29 cellular contexts compared by ENCODE assay signal in genomic region chr9:109582386-109582785, GRCh38.
"Had no signal": no experiment of that assay in that cellular context is flagged by ENCODE, and none has a peak within 500 bp of the region (broad histone marks: within the 10 kb centered on the region; RNA-seq: fewer than 3 reads in every experiment).

No MANE protein-coding gene starts in this region.

- FAIRE-seq: colon, endometrium, endothelial cell of umbilical vein, frontal cortex had no signal

- H3K4me3 ChIP-seq: colonic mucosa, coronary artery, dorsolateral prefrontal cortex, esophagus muscularis mucosa, esophagus squamous epithelium, gastrocnemius medialis, gastroesophageal sphincter, heart left ventricle, heart right ventricle, hepatocyte had no signal

- H3K9me3 ChIP-seq: colonic mucosa, esophagus squamous epithelium, gastrocnemius medialis had no signal

- H3K27me3 ChIP-seq: colonic mucosa, esophagus muscularis mucosa, esophagus squamous epithelium, gastrocnemius medialis, gastroesophageal sphincter, heart left ventricle, heart right ventricle, hepatocyte had no signal

- H3K4me1 ChIP-seq: colonic mucosa, esophagus muscularis mucosa, esophagus squamous epithelium, foreskin keratinocyte, gastrocnemius medialis, gastroesophageal sphincter had no signal

- ATAC-seq: effector memory CD8-positive, alpha-beta T cell; esophagus mucosa; foreskin keratinocyte; gastrocnemius medialis; gastroesophageal sphincter; heart left ventricle; heart right ventricle had no signal

- H3K9me3 Mint-ChIP-seq: dendritic cell treated with granulocyte-macrophage colony-stimulating factor and Interleukin-4, amounts not matched to agents 40 ng/mL and 50 ng/mL, for 4 days; endodermal cell had no signal

- H3K4me3 Mint-ChIP-seq: dendritic cell treated with granulocyte-macrophage colony-stimulating factor and Interleukin-4, amounts not matched to agents 40 ng/mL and 50 ng/mL, for 4 days; effector memory CD8-positive, alpha-beta T cell; endodermal cell had no signal

- H3K79me2 ChIP-seq: hepatocyte had no signal

- H3K27ac Mint-ChIP-seq: dendritic cell treated with granulocyte-macrophage colony-stimulating factor and Interleukin-4, amounts not matched to agents 40 ng/mL and 50 ng/mL, for 4 days; effector memory CD8-positive, alpha-beta T cell; endodermal cell had no signal

- H2AFZ ChIP-seq: hepatocyte had no signal

- H3K36me3 ChIP-seq: colonic mucosa, esophagus muscularis mucosa, esophagus squamous epithelium, gastrocnemius medialis, gastroesophageal sphincter, heart left ventricle, heart right ventricle had no signal

- H3K4me2 ChIP-seq: hepatocyte had no signal

- H3K27ac ChIP-seq: colonic mucosa, coronary artery, epithelial cell of prostate, esophagus muscularis mucosa, esophagus squamous epithelium, foreskin keratinocyte, gastrocnemius medialis, gastroesophageal sphincter, heart left ventricle, heart right ventricle, hepatocyte had no signal

- DNase-seq: colonic mucosa; cortex of kidney; dermis blood vessel endothelial cell; dorsolateral prefrontal cortex; effector CD4-positive, alpha-beta T cell; effector CD8-positive, alpha-beta T cell; effector memory CD4-positive, alpha-beta T cell; effector memory CD8-positive, alpha-beta T cell; endodermal cell; erythroblast; esophagus squamous epithelium; foreskin fibroblast; foreskin keratinocyte; gastrocnemius medialis; glutamatergic neuron; head of caudate nucleus; heart left ventricle; heart right ventricle had no signal
